11 cellular contexts compared by ENCODE assay signal in genomic region chr22:46011627-46012181, GRCh38. TPM values are rescaled to one million over a fixed set of nuclear protein-coding genes. Genes with fewer than 3 reads are reported as not detected.
DNase-seq lines count a peak whose midpoint lies in the region; ATAC-seq and TF ChIP-seq lines count a peak whose summit lies in the region.
"Had no signal": no experiment of that assay in that cellular context is flagged by ENCODE, and none has a peak within 500 bp of the region (broad histone marks: within the 10 kb centered on the region; RNA-seq: fewer than 3 reads in every experiment).

No MANE protein-coding gene starts in this region.

- H3K27me3 Mint-ChIP-seq in endodermal cell (ENCODE audit: insufficient read depth) = no peaks in the 10 kb centered on the region

- ATAC-seq in RWPE2 (ENCODE audit: low read depth) (no peak), HG02623 (IDR thresholded peaks at IDR 0.05; ENCODE audit: unreplicated experiment) (no peak)
- ATAC-seq: left colon had no signal

- H3K27ac Mint-ChIP-seq in endodermal cell = no peak overlapping the region

- H3K27ac ChIP-seq in RWPE2 (ENCODE audit: poor library complexity, severe bottlenecking) (peak overlapping the region; percentile 99), endodermal cell (ENCODE audit: low read depth, low read length) (peak overlapping the region; percentile 60), muscle layer of colon (ENCODE audit: low read depth, low read length) (peak overlapping the region; percentile 53), stomach smooth muscle (ENCODE audit: low read length) (peak overlapping the region; percentile 97)

- H3K36me3 ChIP-seq in RWPE2 (ENCODE audit: low read depth) (no peaks in the 10 kb centered on the region), endodermal cell (ENCODE audit: control insufficient read depth, insufficient read depth, low read length) (no peaks in the 10 kb centered on the region), muscle layer of colon (ENCODE audit: insufficient read depth, low read length) (no peaks in the 10 kb centered on the region), stomach smooth muscle (ENCODE audit: control insufficient read depth in 2 of 2, insufficient read depth in 2 of 2, low read length in 2 of 2) (no peaks in the 10 kb centered on the region)

- TF ChIP-seq CTCF in RWPE2 (IDR thresholded peaks at IDR 0.05; ENCODE audit: poor library complexity, severe bottlenecking) (no peak), endodermal cell (conservative IDR thresholded peaks at IDR 0.05) (no peak)

- H3K4me3 ChIP-seq in RWPE2 (ENCODE audit: severe bottlenecking) = no peak overlapping the region
- H3K4me3 ChIP-seq in endodermal cell (ENCODE audit: low read length) = no peak overlapping the region
- no peak overlapping the region for H3K4me3 ChIP-seq in muscle layer of colon (ENCODE audit: low read depth in 1 of 2, low read length in 2 of 2)
- H3K4me3 ChIP-seq in stomach smooth muscle (ENCODE audit: low read length in 2 of 2) = no peak overlapping the region

- 88 to 90% methylated on average over 13 to 18 of the region's 18 CpGs for WGBS in endodermal cell (ENCODE audit: insufficient coverage in 1 of 2, insufficient read length in 1 of 2), 2 experiments

- no peak overlapping the region for H3K4me3 Mint-ChIP-seq in endodermal cell

- H3K4me1 Mint-ChIP-seq in endodermal cell = peaks cover 9% of the 10 kb centered on the region

- H3K27me3 ChIP-seq in RWPE2 (ENCODE audit: insufficient read depth, poor library complexity, severe bottlenecking) (no peaks in the 10 kb centered on the region), endodermal cell (ENCODE audit: control insufficient read depth, insufficient read depth, low read length, poor library complexity, severe bottlenecking) (no peaks in the 10 kb centered on the region), muscle layer of colon (ENCODE audit: control insufficient read depth in 1 of 2, insufficient read depth in 2 of 2, low read length in 2 of 2) (no peaks in the 10 kb centered on the region), stomach smooth muscle (ENCODE audit: control insufficient read depth in 1 of 2, insufficient read depth in 2 of 2, low read length in 2 of 2) (no peaks in the 10 kb centered on the region)

- no peak overlapping the region for H3K9ac ChIP-seq in endodermal cell (ENCODE audit: extremely low read depth, low read length, poor library complexity, severe bottlenecking)
- no peak overlapping the region for H3K9ac ChIP-seq in muscle layer of colon (ENCODE audit: low read length)
- no peak overlapping the region for H3K9ac ChIP-seq in stomach smooth muscle (ENCODE audit: low read length in 2 of 2)

- peaks cover 27% of the 10 kb centered on the region for H3K4me1 ChIP-seq in RWPE2 (ENCODE audit: insufficient read depth, poor library complexity, severe bottlenecking)
- H3K4me1 ChIP-seq in endodermal cell (ENCODE audit: control insufficient read depth, insufficient read depth, low read length) = peaks cover 3% of the 10 kb centered on the region
- peaks cover 36% of the 10 kb centered on the region for H3K4me1 ChIP-seq in muscle layer of colon (ENCODE audit: insufficient read depth, low read length)
- peaks cover 39% of the 10 kb centered on the region for H3K4me1 ChIP-seq in stomach smooth muscle (ENCODE audit: control insufficient read depth, insufficient read depth, low read length)

- no peaks in the 10 kb centered on the region for H3K9me3 Mint-ChIP-seq in endodermal cell

- DNase-seq in RWPE2 (ENCODE audit: low spot score) (no peak), endodermal cell (no peak), NCI-H2029 treated with DMSO at 0.1 percent for 48 hours (lab: John Stamatoyannopoulos, UW) (no peak), superior temporal gyrus (ENCODE audit: extremely low spot score) (no peak), NCI-H446 (lab: John Stamatoyannopoulos, UW) (no peak)
- DNase-seq: Kasumi-1, NCI-H2227 treated with DMSO at 0.1 percent for 48 hours had no signal

- H3K9me3 ChIP-seq in RWPE2 (ENCODE audit: severe bottlenecking) (no peaks in the 10 kb centered on the region), endodermal cell (ENCODE audit: control insufficient read depth, low read length) (no peaks in the 10 kb centered on the region), muscle layer of colon (ENCODE audit: low read length) (peaks cover 7% of the 10 kb centered on the region), stomach smooth muscle (ENCODE audit: control insufficient read depth in 2 of 2, low read length in 2 of 2) (peaks cover 3 to 6% of the 10 kb centered on the region in 2 donors)

- H3K36me3 Mint-ChIP-seq in endodermal cell (ENCODE audit: low read depth) = no peaks in the 10 kb centered on the region

RNA-seq across cellular contexts. Expression of gene WNT7B, which starts 34.7 kb away (rescaled TPM):
- total RNA-seq in endodermal cell = not detected
- 15.0 TPM for polyA plus RNA-seq in endodermal cell (2013, experiment 1 of 2)
- 12.3 TPM for polyA plus RNA-seq in endodermal cell (2013, experiment 2 of 2)
- total RNA-seq: left colon had no signal
